In genomic region chr11:68498903-68499883, GRCh38 we compare ENCODE assay signal across 19 cellular contexts. TPM values are rescaled to one million over a fixed set of nuclear protein-coding genes. Genes with fewer than 3 reads are reported as not detected.
A peak's percentile ranks its signal among the peaks of the same experiment; 100 is the strongest.
DNase-seq lines count a peak whose midpoint lies in the region; ATAC-seq, FAIRE-seq and TF ChIP-seq lines count a peak whose summit lies in the region.
"Had no signal": no experiment of that assay in that cellular context is flagged by ENCODE, and none has a peak within 500 bp of the region (broad histone marks: within the 10 kb centered on the region; RNA-seq: fewer than 3 reads in every experiment).

No MANE protein-coding gene starts in this region.

- H3K27ac Mint-ChIP-seq in CD14-positive monocyte (peak overlapping the region in 4 of 7 donors; percentile 13 to 69 (median 43)), astrocyte (ENCODE audit: unreplicated experiment) (peak overlapping the region; percentile 58), Calu3 (ENCODE audit: unreplicated experiment) (no peak overlapping the region)
- H3K27ac Mint-ChIP-seq in naive thymus-derived CD4-positive, alpha-beta T cell = peak overlapping the region in 6 of 9 donors; percentile 4 to 72 (median 38)

- no peak for ATAC-seq in naive thymus-derived CD4-positive, alpha-beta T cell
- no peak for ATAC-seq in HG03095 (IDR thresholded peaks at IDR 0.05; ENCODE audit: unreplicated experiment)
- no peak for ATAC-seq in pancreas
- ATAC-seq: body of pancreas, Panc1, SK-N-SH treated with all-trans-retinoic acid at 6 μM for 48 hours had no signal

- no peak overlapping the region for H3K4me3 Mint-ChIP-seq in CD14-positive monocyte
- no peak overlapping the region for H3K4me3 Mint-ChIP-seq in astrocyte (ENCODE audit: unreplicated experiment)
- peak overlapping the region in 8 of 10 donors; percentile 29 to 60 (median 43) for H3K4me3 Mint-ChIP-seq in naive thymus-derived CD4-positive, alpha-beta T cell
- no peak overlapping the region for H3K4me3 Mint-ChIP-seq in Calu3 (ENCODE audit: low read depth, unreplicated experiment)

- no peak for TF ChIP-seq CTCF in CD14-positive monocyte (IDR thresholded peaks at IDR 0.05)
- no peak for TF ChIP-seq CTCF in astrocyte (IDR thresholded peaks at IDR 0.05; ENCODE audit: insufficient read depth, low read depth, low read length)
- TF ChIP-seq CTCF in Calu3 (IDR thresholded peaks at IDR 0.05; ENCODE audit: unreplicated experiment) = no peak
- TF ChIP-seq CTCF in uterus (IDR thresholded peaks at IDR 0.05) = no peak
- TF ChIP-seq CTCF in pancreas (IDR thresholded peaks at IDR 0.05) = no peak

- POLR2A ChIA-PET in naive thymus-derived CD4-positive, alpha-beta T cell (lab: Charles Lee) = no interaction called here

- TF ChIP-seq POLR2A in GM12892 (IDR thresholded peaks at IDR 0.05; ENCODE audit: low read depth, low read length) (no peak), uterus (IDR thresholded peaks at IDR 0.05) (no peak)

- H3K4me3 ChIP-seq in astrocyte (ENCODE audit: insufficient read depth, low read depth, low read length) (no peak overlapping the region), uterus (no peak overlapping the region), pancreas (no peak overlapping the region)
- no peak overlapping the region for H3K4me3 ChIP-seq in naive thymus-derived CD4-positive, alpha-beta T cell (ENCODE audit: low read length)
- H3K4me3 ChIP-seq: body of pancreas, heart left ventricle, stomach had no signal

- H3K9me3 ChIP-seq in astrocyte (ENCODE audit: insufficient read depth, low read depth, low read length) = no peaks in the 10 kb centered on the region
- H3K9me3 ChIP-seq in naive thymus-derived CD4-positive, alpha-beta T cell (ENCODE audit: control insufficient read depth in 2 of 3, low read length in 3 of 3) = no peaks in the 10 kb centered on the region
- H3K9me3 ChIP-seq in uterus = no peaks in the 10 kb centered on the region
- H3K9me3 ChIP-seq in pancreas = no peaks in the 10 kb centered on the region
- H3K9me3 ChIP-seq: body of pancreas, heart left ventricle, stomach had no signal

- peaks cover 99% of the 10 kb centered on the region for H3K79me2 ChIP-seq in astrocyte (ENCODE audit: insufficient read depth, low read length)

- H3K27ac ChIP-seq in astrocyte (ENCODE audit: low read depth, low read length) (no peak overlapping the region), uterus (peak overlapping the region in 1 of 2 donors; percentile 35), pancreas (no peak overlapping the region)
- H3K27ac ChIP-seq in naive thymus-derived CD4-positive, alpha-beta T cell (ENCODE audit: low read depth, low read length) = no peak overlapping the region
- H3K27ac ChIP-seq: body of pancreas, heart left ventricle, parathyroid adenoma, stomach, WERI-Rb-1 had no signal

- H3K27me3 Mint-ChIP-seq in CD14-positive monocyte (ENCODE audit: low read depth in 3 of 3) (no peaks in the 10 kb centered on the region), astrocyte (ENCODE audit: low read depth, unreplicated experiment) (no peaks in the 10 kb centered on the region), Calu3 (ENCODE audit: unreplicated experiment) (no peaks in the 10 kb centered on the region)
- no peaks in the 10 kb centered on the region for H3K27me3 Mint-ChIP-seq in naive thymus-derived CD4-positive, alpha-beta T cell

- H3K4me1 ChIP-seq in astrocyte (ENCODE audit: insufficient read depth, low read length) (no peaks in the 10 kb centered on the region), uterus (peaks cover 3 to 22% of the 10 kb centered on the region in 2 donors), pancreas (peaks cover 4 to 23% (median 23%) of the 10 kb centered on the region in 3 donors)
- peaks cover 14 to 36% of the 10 kb centered on the region in 2 donors for H3K4me1 ChIP-seq in naive thymus-derived CD4-positive, alpha-beta T cell (ENCODE audit: control insufficient read depth in 2 of 2, insufficient read depth in 2 of 2, low read length in 2 of 2)

- intact Hi-C loops in CD14-positive monocyte (cut with micrococcal nuclease) = no loop called here
- intact Hi-C loops in naive thymus-derived CD4-positive, alpha-beta T cell (cut with micrococcal nuclease) = no loop called here
- intact Hi-C loops in Calu3 (cut with micrococcal nuclease; ENCODE audit: unreplicated experiment) = no loop called here
- intact Hi-C loops in uterus (cut with DNase I; ENCODE audit: low total_unique reads) = no loop called here
- intact Hi-C loops in pancreas (cut with DNase I) = no loop called here

- no peaks in the 10 kb centered on the region for H3K9me3 Mint-ChIP-seq in CD14-positive monocyte
- H3K9me3 Mint-ChIP-seq in astrocyte (ENCODE audit: unreplicated experiment) = no peaks in the 10 kb centered on the region
- no peaks in the 10 kb centered on the region for H3K9me3 Mint-ChIP-seq in naive thymus-derived CD4-positive, alpha-beta T cell
- H3K9me3 Mint-ChIP-seq in Calu3 (ENCODE audit: low read depth, unreplicated experiment) = no peaks in the 10 kb centered on the region

- FAIRE-seq in GM12892 (lab: Jason Lieb, UNC) (peak; percentile 74), astrocyte (lab: Jason Lieb, UNC) (no peak), pancreas (lab: Jason Lieb, UNC) (no peak)
- FAIRE-seq: keratinocyte had no signal

- 77 to 79% methylated on average over 11 of the region's 11 CpGs for WGBS in pancreas, 2 donors

- H3K36me3 Mint-ChIP-seq in CD14-positive monocyte (peaks cover 0 to 4% of the 10 kb centered on the region in 2 donors), astrocyte (ENCODE audit: low read depth, unreplicated experiment) (peaks cover 4% of the 10 kb centered on the region), Calu3 (ENCODE audit: insufficient read depth, unreplicated experiment) (peaks cover 10% of the 10 kb centered on the region)
- H3K36me3 Mint-ChIP-seq in naive thymus-derived CD4-positive, alpha-beta T cell = peaks cover 0 to 15% (median 1%) of the 10 kb centered on the region in 5 donors

- H2AFZ ChIP-seq in astrocyte (ENCODE audit: low read depth, low read length) = no peak overlapping the region
- H2AFZ ChIP-seq: parathyroid adenoma had no signal

- no TSS peak for BruUV-seq in Calu3 (replicated peaks; lab: Mats Ljungman, UMichigan)

- DNase-seq in CD14-positive monocyte (ENCODE audit: low spot score) = no peak
- no peak for DNase-seq in GM12892 (ENCODE audit: insufficient read length)
- no peak for DNase-seq in astrocyte (ENCODE audit: low read depth)
- no peak for DNase-seq in naive thymus-derived CD4-positive, alpha-beta T cell
- DNase-seq in Calu3 = no peak
- DNase-seq in uterus = no peak
- DNase-seq in pancreas = no peak
- DNase-seq: activated gamma-delta T cell treated with Interleukin-2 at 50 U/mL for 16 hours, DMS79, NCI-H69, WERI-Rb-1 had no signal

- peaks cover 96% of the 10 kb centered on the region for H4K20me1 ChIP-seq in astrocyte (ENCODE audit: insufficient read depth, low read length)

- H3K4me1 Mint-ChIP-seq in CD14-positive monocyte (peaks cover 72% of the 10 kb centered on the region), astrocyte (ENCODE audit: low read depth, unreplicated experiment) (peaks cover 29% of the 10 kb centered on the region), Calu3 (ENCODE audit: low read depth, unreplicated experiment) (peaks cover 26% of the 10 kb centered on the region)
- H3K4me1 Mint-ChIP-seq in naive thymus-derived CD4-positive, alpha-beta T cell = peaks cover 55 to 98% (median 93%) of the 10 kb centered on the region in 7 donors

- no peak overlapping the region for H3K9ac ChIP-seq in astrocyte (ENCODE audit: low read length)
- H3K9ac ChIP-seq: parathyroid adenoma had no signal

- H3K27me3 ChIP-seq in astrocyte (ENCODE audit: insufficient read depth, low read length) (no peaks in the 10 kb centered on the region), uterus (no peaks in the 10 kb centered on the region), pancreas (no peaks in the 10 kb centered on the region)
- H3K27me3 ChIP-seq in naive thymus-derived CD4-positive, alpha-beta T cell (ENCODE audit: control insufficient read depth in 2 of 2, insufficient read depth in 2 of 2, low read length in 2 of 2) = no peaks in the 10 kb centered on the region
- H3K27me3 ChIP-seq: body of pancreas, heart left ventricle, stomach had no signal

- no peak overlapping the region for H3K4me2 ChIP-seq in astrocyte (ENCODE audit: low read length)

- H3K36me3 ChIP-seq in astrocyte (ENCODE audit: insufficient read depth, low read length) (no peaks in the 10 kb centered on the region), uterus (no peaks in the 10 kb centered on the region), pancreas (no peaks in the 10 kb centered on the region)
- H3K36me3 ChIP-seq in naive thymus-derived CD4-positive, alpha-beta T cell (ENCODE audit: control insufficient read depth in 2 of 3, insufficient read depth in 3 of 3, low read length in 3 of 3) = no peaks in the 10 kb centered on the region
- H3K36me3 ChIP-seq: heart left ventricle, stomach, WERI-Rb-1 had no signal

- CTCF ChIA-PET in naive thymus-derived CD4-positive, alpha-beta T cell (lab: Charles Lee) = no interaction called here
- CTCF ChIA-PET in Calu3 (lab: Charles Lee) = interaction anchor here (0.6 kb wide), 1 partner anchor 502 kb away, joined by 3 read pairs; no protein-coding TSS in a partner anchor

RNA-seq across cellular contexts. Expression of gene PPP6R3, which starts 38.6 kb away (rescaled TPM):
- 10 to 100 TPM; 22.9 to 38.1 TPM for polyA plus RNA-seq in CD14-positive monocyte
- polyA plus RNA-seq in GM12892 (2012; ENCODE audit: missing spikeins) = 49.7 TPM
- total RNA-seq in astrocyte = 94.0 and 97.8 TPM in 2 replicates
- total RNA-seq in naive thymus-derived CD4-positive, alpha-beta T cell = 100 to 1,000 TPM; 112 to 159 (median 138) TPM
- polyA plus RNA-seq in naive thymus-derived CD4-positive, alpha-beta T cell = 10 to 100 TPM; 43.5 to 51.8 TPM
- total RNA-seq in Calu3 (2022) = 116 and 122 TPM in 2 replicates
- total RNA-seq in uterus = 100 to 1,000 TPM in 3 of 4 donors, 10 to 100 TPM in 1; 90.7 to 253 (median 164) TPM
- 10 to 100 TPM; 32.5 to 56.0 (median 35.7) TPM for total RNA-seq in pancreas
- 10 to 100 TPM; 19.5 to 28.9 TPM for polyA plus RNA-seq in pancreas

Comparison
In these comparisons a context has a peak if more than half of its experiments do, and no peak if none do; other contexts are left out.
1. H3K4me3 Mint-ChIP-seq: peak in naive thymus-derived CD4-positive, alpha-beta T cell (8 of 10); none in CD14-positive monocyte (0 of 2), astrocyte (single experiment) and Calu3 (single experiment).